ENCODE assay signal across 1 cellular context in genomic region chr16:53152321-53152720, GRCh38.
TF ChIP-seq lines count a peak whose summit lies in the region.

No MANE protein-coding gene starts in this region.

TF ChIP-seq in HepG2, 621 proteins besides CTCF, POLR2A, EP300 and RAD21 (continued from another document):
- TF ChIP-seq ZBTB10 (CRISPR knock-in tag; IDR thresholded peaks at IDR 0.05; ENCODE audit: borderline replicate concordance) (no peak), EZH2 (conservative IDR thresholded peaks at IDR 0.05; ENCODE audit: low read depth, low read length) (no peak), IRX3 (CRISPR knock-in tag; IDR thresholded peaks at IDR 0.05; ENCODE audit: borderline replicate concordance, low read depth) (no peak), ZSCAN21 (CRISPR knock-in tag; IDR thresholded peaks at IDR 0.05; ENCODE audit: borderline replicate concordance) (no peak), TAF1 (CRISPR knock-in tag; IDR thresholded peaks at IDR 0.05) (no peak), JUND (CRISPR knock-in tag; IDR thresholded peaks at IDR 0.05) (no peak), ZNF703 (CRISPR knock-in tag; IDR thresholded peaks at IDR 0.05; ENCODE audit: borderline replicate concordance) (no peak)
